ENCODE assay signal across 10 cellular contexts in the genomic region with DNA sequence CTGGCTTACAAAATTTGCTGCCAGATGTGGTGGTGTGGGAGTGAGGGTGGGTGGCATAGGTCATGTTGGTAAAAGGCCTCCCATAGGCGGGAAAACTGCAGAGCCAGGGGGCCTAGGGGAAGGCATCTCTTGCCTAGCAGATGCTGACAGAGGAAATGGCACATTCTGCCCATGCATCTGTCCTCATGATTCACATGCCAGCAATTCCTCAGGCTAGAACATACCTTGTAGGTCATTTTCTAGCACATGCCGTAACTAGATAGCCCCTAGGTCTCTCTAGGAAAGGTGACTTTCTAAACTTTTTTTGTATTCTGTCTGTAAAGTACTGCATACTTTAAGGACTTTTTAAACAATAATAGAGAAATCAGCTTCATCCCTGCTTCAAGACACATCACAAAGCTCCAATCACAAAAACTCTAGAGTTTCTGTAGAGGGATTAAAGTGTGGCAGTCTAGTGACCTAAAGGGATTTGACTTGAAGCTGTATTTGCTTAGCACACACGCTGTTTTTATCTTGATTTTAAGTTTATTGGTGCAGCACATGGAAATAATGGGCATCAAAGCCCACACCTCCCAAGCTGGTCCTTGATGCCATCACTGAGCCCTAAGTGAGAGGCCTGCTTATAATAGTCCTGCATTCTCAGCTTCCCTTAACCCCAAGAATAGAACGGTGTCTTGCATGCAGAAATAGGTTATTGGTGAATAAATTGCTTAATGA. TPM values are rescaled to one million over a fixed set of nuclear protein-coding genes. Genes with fewer than 3 reads are reported as not detected.
A peak's percentile ranks its signal among the peaks of the same experiment; 100 is the strongest.
DNase-seq lines count a peak whose midpoint lies in the region; ATAC-seq and TF ChIP-seq lines count a peak whose summit lies in the region.
"Had no signal": no experiment of that assay in that cellular context is flagged by ENCODE, and none has a peak within 500 bp of the region (broad histone marks: within the 10 kb centered on the region; RNA-seq: fewer than 3 reads in every experiment).

No MANE protein-coding gene starts in this region.

- ATAC-seq in GM18909 (IDR thresholded peaks at IDR 0.05; ENCODE audit: poor library complexity, unreplicated experiment): peak; percentile 8
- peak; percentile 29; the same call in 1 of the 2 replicates for ATAC-seq in HCT116
- ATAC-seq in HG03432 (IDR thresholded peaks at IDR 0.05; ENCODE audit: unreplicated experiment): peak; percentile 6
- ATAC-seq in left colon: peak; percentile 5

- no peak for DNase-seq in HCT116 (ENCODE audit: low read depth, low spot score)
- no peak for DNase-seq in left colon
- no peak for DNase-seq in putamen (ENCODE audit: low spot score)
- DNase-seq in NCI-H526 (lab: John Stamatoyannopoulos, UW): no peak
- DNase-seq in UCSD-AML1 (lab: John Stamatoyannopoulos, UW; ENCODE audit: unreplicated experiment): no peak
- DNase-seq: DMS79, NCI-H524 treated with DMSO at 0.1 percent for 48 hours had no signal

- no peak overlapping the region for H3K4me3 ChIP-seq in HCT116 (replicated peaks in 1 of 2; ENCODE audit: low read depth in 1 of 2, low read length in 2 of 2)
- H3K4me3 ChIP-seq: SK-N-MC had no signal

- H3K9ac ChIP-seq in HCT116 (ENCODE audit: low read length): no peak overlapping the region

- H3K9me3 ChIP-seq in HCT116 (ENCODE audit: control insufficient read depth in 1 of 2, insufficient read depth in 1 of 2, low read depth in 1 of 2, low read length in 2 of 2): no peaks in the 10 kb centered on the region

- RAD21 ChIA-PET in HCT116 (lab: Charles Lee; ENCODE audit: low non-redundant PET in 1 of 2, low total read pairs in 2 of 2, uncharacterized antibody in 2 of 2, unreplicated experiment in 2 of 2): interaction anchor here (0.7 to 4.2 kb wide), 7 partner anchors 26 to 473 kb away, joined by 3 to 15 read pairs (median 12); no protein-coding TSS in a partner anchor

- H3K4me1 ChIP-seq in HCT116 (ENCODE audit: control insufficient read depth in 1 of 2, insufficient read depth in 2 of 2, low read length in 2 of 2): peaks cover 5 to 13% of the 10 kb centered on the region in 2 experiments; a peak in 3 of 4 replicates

- no TSS peak for BruUV-seq in HCT116 (replicated peaks; lab: Mats Ljungman, UMichigan)

- H3K27ac ChIP-seq in HCT116 (ENCODE audit: low read depth, low read length): no peak overlapping the region
- H3K27ac ChIP-seq: SK-N-MC had no signal

- H3K79me2 ChIP-seq in HCT116 (ENCODE audit: insufficient read depth, low read length): no peaks in the 10 kb centered on the region

- no peak for TF ChIP-seq POLR2A in HCT116 (IDR thresholded peaks at IDR 0.05; ENCODE audit: borderline replicate concordance, extremely low read depth, insufficient read depth, insufficient read length)

- no peak overlapping the region for H2AFZ ChIP-seq in HCT116 (ENCODE audit: low read depth, low read length, poor library complexity, severe bottlenecking)

- no peak for TF ChIP-seq CTCF in HCT116 (IDR thresholded peaks at IDR 0.05 in 2 of 3, conservative IDR thresholded peaks at IDR 0.05 in 1 of 3; ENCODE audit: borderline replicate concordance in 1 of 3, insufficient read depth in 1 of 3, low read depth in 2 of 3, low read length in 2 of 3)

- no peaks in the 10 kb centered on the region for H3K36me3 ChIP-seq in HCT116 (ENCODE audit: control insufficient read depth in 1 of 2, insufficient read depth in 2 of 2, low read length in 2 of 2)

- no peak overlapping the region for H3K4me2 ChIP-seq in HCT116 (ENCODE audit: low read length)

- no peaks in the 10 kb centered on the region for H3K9me2 ChIP-seq in HCT116 (ENCODE audit: insufficient read depth)

- no peaks in the 10 kb centered on the region for H4K20me1 ChIP-seq in HCT116 (ENCODE audit: insufficient read depth)

- intact Hi-C loops in HCT116 (cut with micrococcal nuclease) (loop anchor here (1.0 to 10.0 kb wide), 5 partner anchors 112 to 1455 kb away; no protein-coding TSS in a partner anchor), left colon (cut with DNase I, micrococcal nuclease) (loop anchor here (5.0 to 10.0 kb wide), 2 partner anchors 108 to 115 kb away; no protein-coding TSS in a partner anchor)

- TF ChIP-seq RAD21 in HCT116 (IDR thresholded peaks at IDR 0.05; ENCODE audit: low read depth): no peak

- no peaks in the 10 kb centered on the region for H3K27me3 ChIP-seq in HCT116 (ENCODE audit: insufficient read depth, low read length)

- CTCF ChIA-PET in HCT116 (lab: Charles Lee): interaction anchor here (0.6 to 5.4 kb wide), 18 partner anchors 8 to 1453 kb away, joined by 3 to 55 read pairs (median 4); no protein-coding TSS in a partner anchor

- POLR2A ChIA-PET in HCT116 (lab: Charles Lee): interaction anchor here (1.0 kb wide), 1 partner anchor 56 kb away, joined by 3 read pairs; no protein-coding TSS in a partner anchor

TF ChIP-seq in HCT116, 20 proteins besides CTCF, POLR2A, EP300 and RAD21:
- TF ChIP-seq EZH2 (IDR thresholded peaks at IDR 0.05): no peak
- no peak for TF ChIP-seq SIN3A (IDR thresholded peaks at IDR 0.05; ENCODE audit: low read depth)
- TF ChIP-seq POLR2AphosphoS5 (IDR thresholded peaks at IDR 0.05; ENCODE audit: low read depth, low read length): no peak
- TF ChIP-seq YY1 (IDR thresholded peaks at IDR 0.05; ENCODE audit: extremely low read depth, insufficient replicate concordance, low read depth, low read length): no peak
- no peak for TF ChIP-seq FOSL1 (IDR thresholded peaks at IDR 0.05; ENCODE audit: low read depth)
- no peak for TF ChIP-seq ZBTB33 (IDR thresholded peaks at IDR 0.05; ENCODE audit: extremely low read depth, insufficient replicate concordance, low read length)
- TF ChIP-seq, protein P1, sequence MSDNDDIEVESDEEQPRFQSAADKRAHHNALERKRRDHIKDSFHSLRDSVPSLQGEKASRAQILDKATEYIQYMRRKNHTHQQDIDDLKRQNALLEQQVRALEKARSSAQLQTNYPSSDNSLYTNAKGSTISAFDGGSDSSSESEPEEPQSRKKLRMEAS (IDR thresholded peaks at IDR 0.05): no peak
- TF ChIP-seq EGR1 (IDR thresholded peaks at IDR 0.05; ENCODE audit: low read depth): no peak
- no peak for TF ChIP-seq ELF1 (IDR thresholded peaks at IDR 0.05; ENCODE audit: borderline replicate concordance, low read depth)
- no peak for TF ChIP-seq CBX3 (IDR thresholded peaks at IDR 0.05; ENCODE audit: low read depth)
- TF ChIP-seq ZFX (IDR thresholded peaks at IDR 0.05): no peak
- no peak for TF ChIP-seq TCF7L2 (IDR thresholded peaks at IDR 0.05; ENCODE audit: borderline replicate concordance, extremely low read depth, insufficient read depth, insufficient read length)
- TF ChIP-seq, protein P2, sequence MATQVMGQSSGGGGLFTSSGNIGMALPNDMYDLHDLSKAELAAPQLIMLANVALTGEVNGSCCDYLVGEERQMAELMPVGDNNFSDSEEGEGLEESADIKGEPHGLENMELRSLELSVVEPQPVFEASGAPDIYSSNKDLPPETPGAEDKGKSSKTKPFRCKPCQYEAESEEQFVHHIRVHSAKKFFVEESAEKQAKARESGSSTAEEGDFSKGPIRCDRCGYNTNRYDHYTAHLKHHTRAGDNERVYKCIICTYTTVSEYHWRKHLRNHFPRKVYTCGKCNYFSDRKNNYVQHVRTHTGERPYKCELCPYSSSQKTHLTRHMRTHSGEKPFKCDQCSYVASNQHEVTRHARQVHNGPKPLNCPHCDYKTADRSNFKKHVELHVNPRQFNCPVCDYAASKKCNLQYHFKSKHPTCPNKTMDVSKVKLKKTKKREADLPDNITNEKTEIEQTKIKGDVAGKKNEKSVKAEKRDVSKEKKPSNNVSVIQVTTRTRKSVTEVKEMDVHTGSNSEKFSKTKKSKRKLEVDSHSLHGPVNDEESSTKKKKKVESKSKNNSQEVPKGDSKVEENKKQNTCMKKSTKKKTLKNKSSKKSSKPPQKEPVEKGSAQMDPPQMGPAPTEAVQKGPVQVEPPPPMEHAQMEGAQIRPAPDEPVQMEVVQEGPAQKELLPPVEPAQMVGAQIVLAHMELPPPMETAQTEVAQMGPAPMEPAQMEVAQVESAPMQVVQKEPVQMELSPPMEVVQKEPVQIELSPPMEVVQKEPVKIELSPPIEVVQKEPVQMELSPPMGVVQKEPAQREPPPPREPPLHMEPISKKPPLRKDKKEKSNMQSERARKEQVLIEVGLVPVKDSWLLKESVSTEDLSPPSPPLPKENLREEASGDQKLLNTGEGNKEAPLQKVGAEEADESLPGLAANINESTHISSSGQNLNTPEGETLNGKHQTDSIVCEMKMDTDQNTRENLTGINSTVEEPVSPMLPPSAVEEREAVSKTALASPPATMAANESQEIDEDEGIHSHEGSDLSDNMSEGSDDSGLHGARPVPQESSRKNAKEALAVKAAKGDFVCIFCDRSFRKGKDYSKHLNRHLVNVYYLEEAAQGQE (IDR thresholded peaks at IDR 0.05; ENCODE audit: low read depth): no peak
- TF ChIP-seq JUND (IDR thresholded peaks at IDR 0.05): no peak
- no peak for TF ChIP-seq SRF (IDR thresholded peaks at IDR 0.05; ENCODE audit: low read depth)

RNA-seq across cellular contexts. Expression of gene ANKEF1, which starts 55.2 kb away (rescaled TPM):
- total RNA-seq in HCT116 (2021; ENCODE audit: unreplicated experiment) (15.8 TPM), left colon (1 to 10 TPM; 6.3 to 7.3 TPM)
- 5.0 and 7.5 TPM in 2 replicates for polyA plus RNA-seq in HCT116 (2012)
